19 cellular contexts compared by ENCODE assay signal in genomic region chr6:28188111-28188979, GRCh38.
"Had no signal": no experiment of that assay in that cellular context is flagged by ENCODE, and none has a peak within 500 bp of the region (broad histone marks: within the 10 kb centered on the region; RNA-seq: fewer than 3 reads in every experiment).

No MANE protein-coding gene starts in this region.

- H3K4me1 ChIP-seq: colonic mucosa, esophagus squamous epithelium, gastroesophageal sphincter, left lung, lower lobe of right lung, pancreas, spleen, stomach had no signal

- FAIRE-seq: keratinocyte, pancreas had no signal

- H3K27me3 ChIP-seq: colonic mucosa, left lung, pancreas had no signal

- ATAC-seq: gastroesophageal sphincter; left lung; lower lobe of right lung; natural killer cell; pancreas; right cardiac atrium; stimulated activated naive B cell treated with anti-CD40 and anti-IgM and Interleukin-4, amounts not matched to agents 10 μg/mL and 1 μg/mL and 100 μg/mL, for 72 hours had no signal

- DNase-seq: colonic mucosa; dermis blood vessel endothelial cell; esophagus squamous epithelium; foreskin fibroblast; glutamatergic neuron; immature natural killer cell; left lung; lower lobe of right lung; natural killer cell; pancreas; right cardiac atrium; spleen; stimulated activated CD4-positive, alpha-beta T cell treated with anti-CD3 and anti-CD28 coated beads, Interleukin-15, amount 100 ng/mL, for 24 hours; stimulated activated CD4-positive, alpha-beta T cell treated with anti-CD3 and anti-CD28 coated beads, Interleukin-1b, Interleukin-23, amount 100 ng/mL, for 48 hours; stimulated activated CD4-positive, alpha-beta T cell treated with anti-CD3 and anti-CD28 coated beads, Interleukin-4, amount 100 ng/mL, for 24 hours; stimulated activated naive B cell treated with anti-CD40 and anti-IgM and Interleukin-4, amounts not matched to agents 10 μg/mL and 1 μg/mL and 100 μg/mL, for 72 hours; stomach had no signal

- H3K9me3 ChIP-seq: colonic mucosa, pancreas had no signal

- H3K4me3 ChIP-seq: colonic mucosa, esophagus squamous epithelium, gastroesophageal sphincter, left lung, lower lobe of right lung, pancreas, spleen, stomach had no signal

- H3K27ac ChIP-seq: colonic mucosa, esophagus squamous epithelium, gastroesophageal sphincter, left lung, lower lobe of right lung, pancreas, spleen, stomach had no signal

- H3K36me3 ChIP-seq: colonic mucosa, esophagus squamous epithelium, gastroesophageal sphincter, left lung, lower lobe of right lung, pancreas, spleen, stomach had no signal
